In genomic region chr3:100899440-100900091, GRCh38 we compare ENCODE assay signal across 1 cellular context.
TF ChIP-seq lines count a peak whose summit lies in the region.

No MANE protein-coding gene starts in this region.

TF ChIP-seq in GM23338, 12 proteins besides CTCF, POLR2A, EP300 and RAD21 (continued from another document):
- no peak for TF ChIP-seq REST (IDR thresholded peaks at IDR 0.05; ENCODE audit: unreplicated experiment)
- TF ChIP-seq, protein P1, sequence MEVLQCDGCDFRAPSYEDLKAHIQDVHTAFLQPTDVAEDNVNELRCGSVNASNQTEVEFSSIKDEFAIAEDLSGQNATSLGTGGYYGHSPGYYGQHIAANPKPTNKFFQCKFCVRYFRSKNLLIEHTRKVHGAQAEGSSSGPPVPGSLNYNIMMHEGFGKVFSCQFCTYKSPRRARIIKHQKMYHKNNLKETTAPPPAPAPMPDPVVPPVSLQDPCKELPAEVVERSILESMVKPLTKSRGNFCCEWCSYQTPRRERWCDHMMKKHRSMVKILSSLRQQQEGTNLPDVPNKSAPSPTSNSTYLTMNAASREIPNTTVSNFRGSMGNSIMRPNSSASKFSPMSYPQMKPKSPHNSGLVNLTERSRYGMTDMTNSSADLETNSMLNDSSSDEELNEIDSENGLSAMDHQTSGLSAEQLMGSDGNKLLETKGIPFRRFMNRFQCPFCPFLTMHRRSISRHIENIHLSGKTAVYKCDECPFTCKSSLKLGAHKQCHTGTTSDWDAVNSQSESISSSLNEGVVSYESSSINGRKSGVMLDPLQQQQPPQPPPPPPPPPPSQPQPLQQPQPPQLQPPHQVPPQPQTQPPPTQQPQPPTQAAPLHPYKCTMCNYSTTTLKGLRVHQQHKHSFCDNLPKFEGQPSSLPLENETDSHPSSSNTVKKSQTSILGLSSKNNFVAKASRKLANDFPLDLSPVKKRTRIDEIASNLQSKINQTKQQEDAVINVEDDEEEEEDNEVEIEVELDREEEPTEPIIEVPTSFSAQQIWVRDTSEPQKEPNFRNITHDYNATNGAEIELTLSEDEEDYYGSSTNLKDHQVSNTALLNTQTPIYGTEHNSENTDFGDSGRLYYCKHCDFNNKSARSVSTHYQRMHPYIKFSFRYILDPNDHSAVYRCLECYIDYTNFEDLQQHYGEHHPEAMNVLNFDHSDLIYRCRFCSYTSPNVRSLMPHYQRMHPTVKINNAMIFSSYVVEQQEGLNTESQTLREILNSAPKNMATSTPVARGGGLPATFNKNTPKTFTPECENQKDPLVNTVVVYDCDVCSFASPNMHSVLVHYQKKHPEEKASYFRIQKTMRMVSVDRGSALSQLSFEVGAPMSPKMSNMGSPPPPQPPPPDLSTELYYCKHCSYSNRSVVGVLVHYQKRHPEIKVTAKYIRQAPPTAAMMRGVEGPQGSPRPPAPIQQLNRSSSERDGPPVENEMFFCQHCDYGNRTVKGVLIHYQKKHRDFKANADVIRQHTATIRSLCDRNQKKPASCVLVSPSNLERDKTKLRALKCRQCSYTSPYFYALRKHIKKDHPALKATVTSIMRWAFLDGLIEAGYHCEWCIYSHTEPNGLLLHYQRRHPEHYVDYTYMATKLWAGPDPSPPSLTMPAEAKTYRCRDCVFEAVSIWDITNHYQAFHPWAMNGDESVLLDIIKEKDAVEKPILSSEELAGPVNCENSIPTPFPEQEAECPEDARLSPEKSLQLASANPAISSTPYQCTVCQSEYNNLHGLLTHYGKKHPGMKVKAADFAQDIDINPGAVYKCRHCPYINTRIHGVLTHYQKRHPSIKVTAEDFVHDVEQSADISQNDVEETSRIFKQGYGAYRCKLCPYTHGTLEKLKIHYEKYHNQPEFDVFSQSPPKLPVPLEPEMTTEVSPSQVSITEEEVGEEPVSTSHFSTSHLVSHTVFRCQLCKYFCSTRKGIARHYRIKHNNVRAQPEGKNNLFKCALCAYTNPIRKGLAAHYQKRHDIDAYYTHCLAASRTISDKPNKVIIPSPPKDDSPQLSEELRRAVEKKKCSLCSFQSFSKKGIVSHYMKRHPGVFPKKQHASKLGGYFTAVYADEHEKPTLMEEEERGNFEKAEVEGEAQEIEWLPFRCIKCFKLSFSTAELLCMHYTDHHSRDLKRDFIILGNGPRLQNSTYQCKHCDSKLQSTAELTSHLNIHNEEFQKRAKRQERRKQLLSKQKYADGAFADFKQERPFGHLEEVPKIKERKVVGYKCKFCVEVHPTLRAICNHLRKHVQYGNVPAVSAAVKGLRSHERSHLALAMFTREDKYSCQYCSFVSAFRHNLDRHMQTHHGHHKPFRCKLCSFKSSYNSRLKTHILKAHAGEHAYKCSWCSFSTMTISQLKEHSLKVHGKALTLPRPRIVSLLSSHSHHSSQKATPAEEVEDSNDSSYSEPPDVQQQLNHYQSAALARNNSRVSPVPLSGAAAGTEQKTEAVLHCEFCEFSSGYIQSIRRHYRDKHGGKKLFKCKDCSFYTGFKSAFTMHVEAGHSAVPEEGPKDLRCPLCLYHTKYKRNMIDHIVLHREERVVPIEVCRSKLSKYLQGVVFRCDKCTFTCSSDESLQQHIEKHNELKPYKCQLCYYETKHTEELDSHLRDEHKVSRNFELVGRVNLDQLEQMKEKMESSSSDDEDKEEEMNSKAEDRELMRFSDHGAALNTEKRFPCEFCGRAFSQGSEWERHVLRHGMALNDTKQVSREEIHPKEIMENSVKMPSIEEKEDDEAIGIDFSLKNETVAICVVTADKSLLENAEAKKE (CRISPR knock-in tag; IDR thresholded peaks at IDR 0.05) = no peak
- no peak for TF ChIP-seq CREB1 (CRISPR knock-in tag; IDR thresholded peaks at IDR 0.05; ENCODE audit: low read depth)
